In genomic region chr5:135392256-135392655, GRCh38 we compare ENCODE assay signal across 9 cellular contexts. TPM values are rescaled to one million over a fixed set of nuclear protein-coding genes. Genes with fewer than 3 reads are reported as not detected.
DNase-seq lines count a peak whose midpoint lies in the region; ATAC-seq, FAIRE-seq and TF ChIP-seq lines count a peak whose summit lies in the region.
"Had no signal": no experiment of that assay in that cellular context is flagged by ENCODE, and none has a peak within 500 bp of the region (broad histone marks: within the 10 kb centered on the region; RNA-seq: fewer than 3 reads in every experiment).

No MANE protein-coding gene starts in this region.

- H3K27me3 Mint-ChIP-seq in Calu3 (ENCODE audit: unreplicated experiment) = no peaks in the 10 kb centered on the region
- no peaks in the 10 kb centered on the region for H3K27me3 Mint-ChIP-seq in effector memory CD8-positive, alpha-beta T cell
- no peaks in the 10 kb centered on the region for H3K27me3 Mint-ChIP-seq in neural crest cell (ENCODE audit: low read depth)
- H3K27me3 Mint-ChIP-seq: IgD-negative memory B cell had no signal

- intact Hi-C loops in Calu3 (cut with micrococcal nuclease; ENCODE audit: unreplicated experiment) = no loop called here

- DNase-seq in Calu3 (no peak), M059J (ENCODE audit: low read depth) (peak; percentile 76), neural crest cell (ENCODE audit: low read depth, low spot score) (no peak), urothelium cell line (ENCODE audit: low spot score) (no peak), cortex of kidney (lab: John Stamatoyannopoulos, UW) (no peak)
- no peak for DNase-seq in effector memory CD8-positive, alpha-beta T cell
- DNase-seq in central memory CD4-positive, alpha-beta T cell = no peak

- no peak for TF ChIP-seq CTCF in Calu3 (IDR thresholded peaks at IDR 0.05; ENCODE audit: unreplicated experiment)
- no peak for TF ChIP-seq CTCF in neural crest cell (conservative IDR thresholded peaks at IDR 0.05)

- CTCF ChIA-PET in Calu3 (lab: Charles Lee) = no interaction called here

- no peak for FAIRE-seq in urothelium cell line (lab: Jason Lieb, UNC)

- H3K9me3 Mint-ChIP-seq in Calu3 (ENCODE audit: low read depth, unreplicated experiment) = no peaks in the 10 kb centered on the region
- H3K9me3 Mint-ChIP-seq in effector memory CD8-positive, alpha-beta T cell = no peaks in the 10 kb centered on the region
- H3K9me3 Mint-ChIP-seq in neural crest cell = no peaks in the 10 kb centered on the region
- H3K9me3 Mint-ChIP-seq: IgD-negative memory B cell had no signal

- H3K36me3 Mint-ChIP-seq in Calu3 (ENCODE audit: insufficient read depth, unreplicated experiment) (peaks cover 33% of the 10 kb centered on the region), neural crest cell (ENCODE audit: low read depth) (no peaks in the 10 kb centered on the region)
- peaks cover 19% of the 10 kb centered on the region for H3K36me3 Mint-ChIP-seq in effector memory CD8-positive, alpha-beta T cell (ENCODE audit: insufficient read depth)

- H3K4me1 Mint-ChIP-seq in Calu3 (ENCODE audit: low read depth, unreplicated experiment) (peaks cover 89% of the 10 kb centered on the region), neural crest cell (peaks cover 41% of the 10 kb centered on the region)
- peaks cover 71 to 77% of the 10 kb centered on the region in 2 donors for H3K4me1 Mint-ChIP-seq in effector memory CD8-positive, alpha-beta T cell (ENCODE audit: low read depth in 2 of 2)

- no peak overlapping the region for H3K4me3 Mint-ChIP-seq in Calu3 (ENCODE audit: low read depth, unreplicated experiment)
- peak overlapping the region in 1 of 2 donors; percentile 3 for H3K4me3 Mint-ChIP-seq in effector memory CD8-positive, alpha-beta T cell
- H3K4me3 Mint-ChIP-seq in neural crest cell = no peak overlapping the region
- H3K4me3 Mint-ChIP-seq: IgD-negative memory B cell had no signal

- peak overlapping the region; percentile 72 for H3K27ac Mint-ChIP-seq in Calu3 (ENCODE audit: unreplicated experiment)
- H3K27ac Mint-ChIP-seq in effector memory CD8-positive, alpha-beta T cell = peak overlapping the region; percentile 14 to 87
- H3K27ac Mint-ChIP-seq in neural crest cell (ENCODE audit: unreplicated experiment) = peak overlapping the region; percentile 32

- no TSS peak for BruUV-seq in Calu3 (replicated peaks; lab: Mats Ljungman, UMichigan)

- ATAC-seq in effector memory CD8-positive, alpha-beta T cell (replicated peaks) = peak; percentile 19
- no peak for ATAC-seq in GM19397 (IDR thresholded peaks at IDR 0.05; ENCODE audit: unreplicated experiment)

RNA-seq across cellular contexts. Expression of gene MACROH2A1, which starts 6.8 kb away (rescaled TPM):
- total RNA-seq in Calu3 (2022) (365 and 368 TPM in 2 replicates), neural crest cell (339 and 353 TPM in 2 replicates)
- 349 and 422 TPM in 2 replicates for total RNA-seq in M059J (2014; rRNA removed; shearing (Covaris generic))

RNA-seq across cellular contexts. Expression of gene DCANP1, which starts 54.9 kb away (rescaled TPM):
- total RNA-seq in Calu3 (2022) (not detected in 2 replicates), neural crest cell (not detected in 2 replicates)
- not detected in 2 replicates for total RNA-seq in M059J (2014; rRNA removed; shearing (Covaris generic))

RNA-seq across cellular contexts. Expression of gene TIFAB, which starts 59.9 kb away (rescaled TPM):
- total RNA-seq in Calu3 (2022) = not detected in 2 replicates
- total RNA-seq in M059J (2014; rRNA removed; shearing (Covaris generic)) = not detected in 2 replicates
- total RNA-seq in neural crest cell = not detected in 2 replicates
